In the genomic region with DNA sequence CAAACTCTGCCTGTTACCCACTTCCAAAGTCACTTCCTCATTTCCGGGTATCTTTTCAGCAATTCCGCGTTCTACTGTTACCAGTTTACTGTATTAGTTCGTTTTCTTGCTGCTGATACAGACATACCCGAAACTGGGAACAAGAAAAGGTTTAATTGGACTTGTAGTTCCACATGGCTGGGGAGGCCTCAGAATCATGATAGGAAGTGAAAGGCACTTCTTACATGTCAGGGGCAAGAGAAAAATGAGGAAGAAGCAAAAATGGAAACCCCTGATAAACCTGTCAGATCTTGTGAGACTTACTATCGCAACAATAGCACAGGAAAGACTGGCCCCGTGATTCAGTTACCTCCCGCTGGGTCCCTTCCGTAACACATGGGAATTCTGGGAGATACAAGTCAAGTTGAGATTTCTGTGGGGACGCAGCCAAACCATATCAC, we compare ENCODE assay signal across 1 cellular context.
TF ChIP-seq lines count a peak whose summit lies in the region.

No MANE protein-coding gene starts in this region.

TF ChIP-seq in GM12878, 131 proteins besides CTCF, POLR2A, EP300 and RAD21 (continued from another document and continues in another):
- TF ChIP-seq, protein P1, sequence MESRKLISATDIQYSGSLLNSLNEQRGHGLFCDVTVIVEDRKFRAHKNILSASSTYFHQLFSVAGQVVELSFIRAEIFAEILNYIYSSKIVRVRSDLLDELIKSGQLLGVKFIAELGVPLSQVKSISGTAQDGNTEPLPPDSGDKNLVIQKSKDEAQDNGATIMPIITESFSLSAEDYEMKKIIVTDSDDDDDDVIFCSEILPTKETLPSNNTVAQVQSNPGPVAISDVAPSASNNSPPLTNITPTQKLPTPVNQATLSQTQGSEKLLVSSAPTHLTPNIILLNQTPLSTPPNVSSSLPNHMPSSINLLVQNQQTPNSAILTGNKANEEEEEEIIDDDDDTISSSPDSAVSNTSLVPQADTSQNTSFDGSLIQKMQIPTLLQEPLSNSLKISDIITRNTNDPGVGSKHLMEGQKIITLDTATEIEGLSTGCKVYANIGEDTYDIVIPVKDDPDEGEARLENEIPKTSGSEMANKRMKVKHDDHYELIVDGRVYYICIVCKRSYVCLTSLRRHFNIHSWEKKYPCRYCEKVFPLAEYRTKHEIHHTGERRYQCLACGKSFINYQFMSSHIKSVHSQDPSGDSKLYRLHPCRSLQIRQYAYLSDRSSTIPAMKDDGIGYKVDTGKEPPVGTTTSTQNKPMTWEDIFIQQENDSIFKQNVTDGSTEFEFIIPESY (IDR thresholded peaks at IDR 0.05): no peak
- TF ChIP-seq IKZF2 (IDR thresholded peaks at IDR 0.05) (peak; percentile 68 to 78), MTA3 (IDR thresholded peaks at IDR 0.05; ENCODE audit: borderline replicate concordance, low read length) (no peak), POU2F2 (IDR thresholded peaks at IDR 0.05; ENCODE audit: borderline replicate concordance, low read depth, low read length) (no peak), IKZF1 (conservative IDR thresholded peaks at IDR 0.05) (peak; percentile 73), ETV6 (conservative IDR thresholded peaks at IDR 0.05 in 1 of 2, IDR thresholded peaks at IDR 0.05 in 1 of 2; ENCODE audit: borderline replicate concordance in 1 of 2, low read depth in 1 of 2) (peak in 1 of 2 experiments; percentile 85; a peak in 2 of 4 replicates), EED (IDR thresholded peaks at IDR 0.05; ENCODE audit: low read depth) (peak; percentile 55), RAD51 (IDR thresholded peaks at IDR 0.05) (no peak), RELA (IDR thresholded peaks at IDR 0.05; ENCODE audit: borderline replicate concordance, partially characterized antibody) (no peak), LARP7 (IDR thresholded peaks at IDR 0.05) (no peak), RBBP5 (conservative IDR thresholded peaks at IDR 0.05) (no peak), KAT2A (conservative IDR thresholded peaks at IDR 0.05; ENCODE audit: control insufficient read depth, low read depth, low read length) (no peak), ZBED1 (IDR thresholded peaks at IDR 0.05; ENCODE audit: borderline replicate concordance) (peak; percentile 99; the same call in 1 of the 2 replicates), HCFC1 (IDR thresholded peaks at IDR 0.05; ENCODE audit: low read length) (no peak), MTA2 (IDR thresholded peaks at IDR 0.05; ENCODE audit: low read depth) (peak; percentile 68), BMI1 (IDR thresholded peaks at IDR 0.05; ENCODE audit: borderline replicate concordance) (no peak), HDAC6 (IDR thresholded peaks at IDR 0.05; ENCODE audit: unreplicated experiment) (no peak), NR2C1 (IDR thresholded peaks at IDR 0.05) (no peak), MEF2A (IDR thresholded peaks at IDR 0.05; ENCODE audit: insufficient read depth, low read depth, low read length) (no peak), EGR1 (IDR thresholded peaks at IDR 0.05; ENCODE audit: borderline replicate concordance in 1 of 2, low read depth in 2 of 2, low read length in 2 of 2) (no peak), RFX5 (IDR thresholded peaks at IDR 0.05; ENCODE audit: low read depth, low read length) (no peak), SIN3A (IDR thresholded peaks at IDR 0.05; ENCODE audit: low read depth, low read length) (no peak), RUNX3 (IDR thresholded peaks at IDR 0.05; ENCODE audit: low read length) (peak; percentile 4; the same call in 1 of the 2 replicates), SUPT20H (IDR thresholded peaks at IDR 0.05; ENCODE audit: borderline replicate concordance, control insufficient read depth, low read depth, low read length) (no peak), NFIC (IDR thresholded peaks at IDR 0.05; ENCODE audit: low read depth, low read length) (no peak), ZNF217 (IDR thresholded peaks at IDR 0.05) (no peak), DPF2 (IDR thresholded peaks at IDR 0.05) (peak; percentile 45), NRF1 (conservative IDR thresholded peaks at IDR 0.05; ENCODE audit: low read depth, low read length) (no peak), ZZZ3 (IDR thresholded peaks at IDR 0.05; ENCODE audit: control insufficient read depth, insufficient read length, low read depth) (no peak), BHLHE40 (IDR thresholded peaks at IDR 0.05; ENCODE audit: borderline replicate concordance in 1 of 2, low read depth in 2 of 2, low read length in 1 of 2) (peak in 1 of 2 experiments; percentile 8; a peak in 1 of 4 replicates)
- TF ChIP-seq, protein P2, sequence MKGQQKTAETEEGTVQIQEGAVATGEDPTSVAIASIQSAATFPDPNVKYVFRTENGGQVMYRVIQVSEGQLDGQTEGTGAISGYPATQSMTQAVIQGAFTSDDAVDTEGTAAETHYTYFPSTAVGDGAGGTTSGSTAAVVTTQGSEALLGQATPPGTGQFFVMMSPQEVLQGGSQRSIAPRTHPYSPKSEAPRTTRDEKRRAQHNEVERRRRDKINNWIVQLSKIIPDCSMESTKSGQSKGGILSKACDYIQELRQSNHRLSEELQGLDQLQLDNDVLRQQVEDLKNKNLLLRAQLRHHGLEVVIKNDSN (IDR thresholded peaks at IDR 0.05; ENCODE audit: borderline replicate concordance, extremely low read length, insufficient read depth, low read depth, low read length): no peak
- TF ChIP-seq, protein P3, sequence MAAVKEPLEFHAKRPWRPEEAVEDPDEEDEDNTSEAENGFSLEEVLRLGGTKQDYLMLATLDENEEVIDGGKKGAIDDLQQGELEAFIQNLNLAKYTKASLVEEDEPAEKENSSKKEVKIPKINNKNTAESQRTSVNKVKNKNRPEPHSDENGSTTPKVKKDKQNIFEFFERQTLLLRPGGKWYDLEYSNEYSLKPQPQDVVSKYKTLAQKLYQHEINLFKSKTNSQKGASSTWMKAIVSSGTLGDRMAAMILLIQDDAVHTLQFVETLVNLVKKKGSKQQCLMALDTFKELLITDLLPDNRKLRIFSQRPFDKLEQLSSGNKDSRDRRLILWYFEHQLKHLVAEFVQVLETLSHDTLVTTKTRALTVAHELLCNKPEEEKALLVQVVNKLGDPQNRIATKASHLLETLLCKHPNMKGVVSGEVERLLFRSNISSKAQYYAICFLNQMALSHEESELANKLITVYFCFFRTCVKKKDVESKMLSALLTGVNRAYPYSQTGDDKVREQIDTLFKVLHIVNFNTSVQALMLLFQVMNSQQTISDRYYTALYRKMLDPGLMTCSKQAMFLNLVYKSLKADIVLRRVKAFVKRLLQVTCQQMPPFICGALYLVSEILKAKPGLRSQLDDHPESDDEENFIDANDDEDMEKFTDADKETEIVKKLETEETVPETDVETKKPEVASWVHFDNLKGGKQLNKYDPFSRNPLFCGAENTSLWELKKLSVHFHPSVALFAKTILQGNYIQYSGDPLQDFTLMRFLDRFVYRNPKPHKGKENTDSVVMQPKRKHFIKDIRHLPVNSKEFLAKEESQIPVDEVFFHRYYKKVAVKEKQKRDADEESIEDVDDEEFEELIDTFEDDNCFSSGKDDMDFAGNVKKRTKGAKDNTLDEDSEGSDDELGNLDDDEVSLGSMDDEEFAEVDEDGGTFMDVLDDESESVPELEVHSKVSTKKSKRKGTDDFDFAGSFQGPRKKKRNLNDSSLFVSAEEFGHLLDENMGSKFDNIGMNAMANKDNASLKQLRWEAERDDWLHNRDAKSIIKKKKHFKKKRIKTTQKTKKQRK (IDR thresholded peaks at IDR 0.05; ENCODE audit: low read depth, low read length): no peak
- TF ChIP-seq, protein P4, sequence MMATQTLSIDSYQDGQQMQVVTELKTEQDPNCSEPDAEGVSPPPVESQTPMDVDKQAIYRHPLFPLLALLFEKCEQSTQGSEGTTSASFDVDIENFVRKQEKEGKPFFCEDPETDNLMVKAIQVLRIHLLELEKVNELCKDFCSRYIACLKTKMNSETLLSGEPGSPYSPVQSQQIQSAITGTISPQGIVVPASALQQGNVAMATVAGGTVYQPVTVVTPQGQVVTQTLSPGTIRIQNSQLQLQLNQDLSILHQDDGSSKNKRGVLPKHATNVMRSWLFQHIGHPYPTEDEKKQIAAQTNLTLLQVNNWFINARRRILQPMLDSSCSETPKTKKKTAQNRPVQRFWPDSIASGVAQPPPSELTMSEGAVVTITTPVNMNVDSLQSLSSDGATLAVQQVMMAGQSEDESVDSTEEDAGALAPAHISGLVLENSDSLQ (IDR thresholded peaks at IDR 0.05): peak; percentile 51
- TF ChIP-seq, protein P5, sequence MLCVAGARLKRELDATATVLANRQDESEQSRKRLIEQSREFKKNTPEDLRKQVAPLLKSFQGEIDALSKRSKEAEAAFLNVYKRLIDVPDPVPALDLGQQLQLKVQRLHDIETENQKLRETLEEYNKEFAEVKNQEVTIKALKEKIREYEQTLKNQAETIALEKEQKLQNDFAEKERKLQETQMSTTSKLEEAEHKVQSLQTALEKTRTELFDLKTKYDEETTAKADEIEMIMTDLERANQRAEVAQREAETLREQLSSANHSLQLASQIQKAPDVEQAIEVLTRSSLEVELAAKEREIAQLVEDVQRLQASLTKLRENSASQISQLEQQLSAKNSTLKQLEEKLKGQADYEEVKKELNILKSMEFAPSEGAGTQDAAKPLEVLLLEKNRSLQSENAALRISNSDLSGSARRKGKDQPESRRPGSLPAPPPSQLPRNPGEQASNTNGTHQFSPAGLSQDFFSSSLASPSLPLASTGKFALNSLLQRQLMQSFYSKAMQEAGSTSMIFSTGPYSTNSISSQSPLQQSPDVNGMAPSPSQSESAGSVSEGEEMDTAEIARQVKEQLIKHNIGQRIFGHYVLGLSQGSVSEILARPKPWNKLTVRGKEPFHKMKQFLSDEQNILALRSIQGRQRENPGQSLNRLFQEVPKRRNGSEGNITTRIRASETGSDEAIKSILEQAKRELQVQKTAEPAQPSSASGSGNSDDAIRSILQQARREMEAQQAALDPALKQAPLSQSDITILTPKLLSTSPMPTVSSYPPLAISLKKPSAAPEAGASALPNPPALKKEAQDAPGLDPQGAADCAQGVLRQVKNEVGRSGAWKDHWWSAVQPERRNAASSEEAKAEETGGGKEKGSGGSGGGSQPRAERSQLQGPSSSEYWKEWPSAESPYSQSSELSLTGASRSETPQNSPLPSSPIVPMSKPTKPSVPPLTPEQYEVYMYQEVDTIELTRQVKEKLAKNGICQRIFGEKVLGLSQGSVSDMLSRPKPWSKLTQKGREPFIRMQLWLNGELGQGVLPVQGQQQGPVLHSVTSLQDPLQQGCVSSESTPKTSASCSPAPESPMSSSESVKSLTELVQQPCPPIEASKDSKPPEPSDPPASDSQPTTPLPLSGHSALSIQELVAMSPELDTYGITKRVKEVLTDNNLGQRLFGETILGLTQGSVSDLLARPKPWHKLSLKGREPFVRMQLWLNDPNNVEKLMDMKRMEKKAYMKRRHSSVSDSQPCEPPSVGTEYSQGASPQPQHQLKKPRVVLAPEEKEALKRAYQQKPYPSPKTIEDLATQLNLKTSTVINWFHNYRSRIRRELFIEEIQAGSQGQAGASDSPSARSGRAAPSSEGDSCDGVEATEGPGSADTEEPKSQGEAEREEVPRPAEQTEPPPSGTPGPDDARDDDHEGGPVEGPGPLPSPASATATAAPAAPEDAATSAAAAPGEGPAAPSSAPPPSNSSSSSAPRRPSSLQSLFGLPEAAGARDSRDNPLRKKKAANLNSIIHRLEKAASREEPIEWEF (IDR thresholded peaks at IDR 0.05; ENCODE audit: insufficient replicate concordance, low read depth, low read length): no peak
- TF ChIP-seq, protein P6, sequence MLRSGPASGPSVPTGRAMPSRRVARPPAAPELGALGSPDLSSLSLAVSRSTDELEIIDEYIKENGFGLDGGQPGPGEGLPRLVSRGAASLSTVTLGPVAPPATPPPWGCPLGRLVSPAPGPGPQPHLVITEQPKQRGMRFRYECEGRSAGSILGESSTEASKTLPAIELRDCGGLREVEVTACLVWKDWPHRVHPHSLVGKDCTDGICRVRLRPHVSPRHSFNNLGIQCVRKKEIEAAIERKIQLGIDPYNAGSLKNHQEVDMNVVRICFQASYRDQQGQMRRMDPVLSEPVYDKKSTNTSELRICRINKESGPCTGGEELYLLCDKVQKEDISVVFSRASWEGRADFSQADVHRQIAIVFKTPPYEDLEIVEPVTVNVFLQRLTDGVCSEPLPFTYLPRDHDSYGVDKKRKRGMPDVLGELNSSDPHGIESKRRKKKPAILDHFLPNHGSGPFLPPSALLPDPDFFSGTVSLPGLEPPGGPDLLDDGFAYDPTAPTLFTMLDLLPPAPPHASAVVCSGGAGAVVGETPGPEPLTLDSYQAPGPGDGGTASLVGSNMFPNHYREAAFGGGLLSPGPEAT (IDR thresholded peaks at IDR 0.05; ENCODE audit: low read depth): peak; percentile 59; the same call in 1 of the 2 replicates
- TF ChIP-seq, protein P7, sequence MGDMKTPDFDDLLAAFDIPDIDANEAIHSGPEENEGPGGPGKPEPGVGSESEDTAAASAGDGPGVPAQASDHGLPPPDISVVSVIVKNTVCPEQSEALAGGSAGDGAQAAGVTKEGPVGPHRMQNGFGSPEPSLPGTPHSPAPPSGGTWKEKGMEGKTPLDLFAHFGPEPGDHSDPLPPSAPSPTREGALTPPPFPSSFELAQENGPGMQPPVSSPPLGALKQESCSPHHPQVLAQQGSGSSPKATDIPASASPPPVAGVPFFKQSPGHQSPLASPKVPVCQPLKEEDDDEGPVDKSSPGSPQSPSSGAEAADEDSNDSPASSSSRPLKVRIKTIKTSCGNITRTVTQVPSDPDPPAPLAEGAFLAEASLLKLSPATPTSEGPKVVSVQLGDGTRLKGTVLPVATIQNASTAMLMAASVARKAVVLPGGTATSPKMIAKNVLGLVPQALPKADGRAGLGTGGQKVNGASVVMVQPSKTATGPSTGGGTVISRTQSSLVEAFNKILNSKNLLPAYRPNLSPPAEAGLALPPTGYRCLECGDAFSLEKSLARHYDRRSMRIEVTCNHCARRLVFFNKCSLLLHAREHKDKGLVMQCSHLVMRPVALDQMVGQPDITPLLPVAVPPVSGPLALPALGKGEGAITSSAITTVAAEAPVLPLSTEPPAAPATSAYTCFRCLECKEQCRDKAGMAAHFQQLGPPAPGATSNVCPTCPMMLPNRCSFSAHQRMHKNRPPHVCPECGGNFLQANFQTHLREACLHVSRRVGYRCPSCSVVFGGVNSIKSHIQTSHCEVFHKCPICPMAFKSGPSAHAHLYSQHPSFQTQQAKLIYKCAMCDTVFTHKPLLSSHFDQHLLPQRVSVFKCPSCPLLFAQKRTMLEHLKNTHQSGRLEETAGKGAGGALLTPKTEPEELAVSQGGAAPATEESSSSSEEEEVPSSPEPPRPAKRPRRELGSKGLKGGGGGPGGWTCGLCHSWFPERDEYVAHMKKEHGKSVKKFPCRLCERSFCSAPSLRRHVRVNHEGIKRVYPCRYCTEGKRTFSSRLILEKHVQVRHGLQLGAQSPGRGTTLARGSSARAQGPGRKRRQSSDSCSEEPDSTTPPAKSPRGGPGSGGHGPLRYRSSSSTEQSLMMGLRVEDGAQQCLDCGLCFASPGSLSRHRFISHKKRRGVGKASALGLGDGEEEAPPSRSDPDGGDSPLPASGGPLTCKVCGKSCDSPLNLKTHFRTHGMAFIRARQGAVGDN (IDR thresholded peaks at IDR 0.05): no peak
